8 cellular contexts compared by ENCODE assay signal in genomic region chr1:234971586-234972297, GRCh38.
DNase-seq lines count a peak whose midpoint lies in the region; ATAC-seq and TF ChIP-seq lines count a peak whose summit lies in the region.

No MANE protein-coding gene starts in this region.

- no peak for DNase-seq in left ventricle myocardium inferior
- DNase-seq in left ventricle myocardium superior = no peak
- DNase-seq in adipocyte (ENCODE audit: low read depth) = no peak
- no peak for DNase-seq in MG63
- no peak for DNase-seq in cortex of kidney (lab: John Stamatoyannopoulos, UW)
- DNase-seq in DMS79 (lab: John Stamatoyannopoulos, UW) = no peak

- TF ChIP-seq CTCF in left ventricle myocardium inferior (IDR thresholded peaks at IDR 0.05; ENCODE audit: borderline replicate concordance) = no peak

- no peaks in the 10 kb centered on the region for H3K9me3 ChIP-seq in left ventricle myocardium inferior (replicated peaks)
- no peaks in the 10 kb centered on the region for H3K9me3 ChIP-seq in adipocyte (ENCODE audit: control insufficient read depth, low read length)
- H3K9me3 ChIP-seq in mucosa of stomach (ENCODE audit: control insufficient read depth, low read length) = no peaks in the 10 kb centered on the region
- no peaks in the 10 kb centered on the region for H3K9me3 ChIP-seq in MG63

- no peaks in the 10 kb centered on the region for H3K36me3 ChIP-seq in left ventricle myocardium inferior
- no peaks in the 10 kb centered on the region for H3K36me3 ChIP-seq in adipocyte (ENCODE audit: control insufficient read depth, insufficient read depth, low read length, severe bottlenecking)
- no peaks in the 10 kb centered on the region for H3K36me3 ChIP-seq in mucosa of stomach (ENCODE audit: control insufficient read depth, insufficient read depth, low read length)
- H3K36me3 ChIP-seq in MG63 = no peaks in the 10 kb centered on the region

- peak overlapping the region; percentile 87 for H3K27ac ChIP-seq in left ventricle myocardium inferior (replicated peaks)

- H3K9ac ChIP-seq in adipocyte (ENCODE audit: low read length) = peak overlapping the region; percentile 89
- peak overlapping the region; percentile 14 for H3K9ac ChIP-seq in mucosa of stomach (ENCODE audit: low read length)

- H3K27me3 ChIP-seq in left ventricle myocardium inferior (ENCODE audit: low read depth) (no peaks in the 10 kb centered on the region), adipocyte (replicated peaks; ENCODE audit: control insufficient read depth, insufficient read depth, low read length) (no peaks in the 10 kb centered on the region), mucosa of stomach (ENCODE audit: control insufficient read depth, insufficient read depth, low read length) (no peaks in the 10 kb centered on the region), MG63 (no peaks in the 10 kb centered on the region)

- ATAC-seq in left ventricle myocardium superior (no peak), HG03159 (IDR thresholded peaks at IDR 0.05; ENCODE audit: unreplicated experiment) (no peak)

- intact Hi-C loops in left ventricle myocardium inferior (cut with micrococcal nuclease) (no loop called here), left ventricle myocardium superior (cut with micrococcal nuclease) (loop anchor here (10.0 kb wide), 1 partner anchor 437 kb away; no protein-coding TSS in a partner anchor)

- no peak overlapping the region for H3K4me3 ChIP-seq in left ventricle myocardium inferior
- no peak overlapping the region for H3K4me3 ChIP-seq in adipocyte (ENCODE audit: low read length)
- no peak overlapping the region for H3K4me3 ChIP-seq in mucosa of stomach (ENCODE audit: low read length)
- no peak overlapping the region for H3K4me3 ChIP-seq in MG63

- peaks cover 41% of the 10 kb centered on the region for H3K4me1 ChIP-seq in left ventricle myocardium inferior
- H3K4me1 ChIP-seq in adipocyte (ENCODE audit: control insufficient read depth, insufficient read depth, low read length) = peaks cover 72% of the 10 kb centered on the region
- H3K4me1 ChIP-seq in mucosa of stomach (ENCODE audit: control insufficient read depth, insufficient read depth, low read length) = peaks cover 68% of the 10 kb centered on the region
